14 cellular contexts compared by ENCODE assay signal in genomic region chr15:95596487-95596886, GRCh38.
"Had no signal": no experiment of that assay in that cellular context is flagged by ENCODE, and none has a peak within 500 bp of the region (broad histone marks: within the 10 kb centered on the region; RNA-seq: fewer than 3 reads in every experiment).

No MANE protein-coding gene starts in this region.

- H3K36me3 Mint-ChIP-seq: activated naive CD8-positive, alpha-beta T cell treated with anti-CD3 and anti-CD28 coated beads, Interleukin-2, amount 10 ng/mL, durations not matched to agents 7 days and 5 days; natural killer cell; T-cell had no signal

- H3K27me3 ChIP-seq: pancreas had no signal

- ATAC-seq: activated CD8-positive, alpha-beta T cell treated with anti-CD3 and anti-CD28 coated beads, Interleukin-2, amount 10 ng/mL, durations not matched to agents 7 days and 5 days; esophagus mucosa; natural killer cell; T-cell had no signal

- H3K27ac ChIP-seq: pancreas, VCaP had no signal

- DNase-seq: activated CD4-positive, alpha-beta T cell treated with anti-CD3 and anti-CD28 coated beads for 48 hours; activated CD8-positive, alpha-beta memory T cell treated with anti-CD3 and anti-CD28 coated beads, Interleukin-2, amount 50 U/mL, for 48 hours; activated CD8-positive, alpha-beta T cell treated with anti-CD3 and anti-CD28 coated beads, Interleukin-2, amount 10 ng/mL, durations not matched to agents 7 days and 5 days; activated naive CD8-positive, alpha-beta T cell treated with anti-CD3 and anti-CD28 coated beads, Interleukin-2, amount 10 ng/mL, durations not matched to agents 7 days and 5 days; anterior cingulate cortex; cerebellar nuclear complex; dermis blood vessel endothelial cell; mammary epithelial cell; natural killer cell; pancreas; small intestine; T-cell had no signal

- H3K9me3 Mint-ChIP-seq: activated naive CD8-positive, alpha-beta T cell treated with anti-CD3 and anti-CD28 coated beads, Interleukin-2, amount 10 ng/mL, durations not matched to agents 7 days and 5 days; natural killer cell; T-cell had no signal

- H3K4me1 ChIP-seq: pancreas had no signal

- H3K4me3 Mint-ChIP-seq: activated CD8-positive, alpha-beta T cell treated with anti-CD3 and anti-CD28 coated beads, Interleukin-2, amount 10 ng/mL, durations not matched to agents 7 days and 5 days; activated naive CD8-positive, alpha-beta T cell treated with anti-CD3 and anti-CD28 coated beads, Interleukin-2, amount 10 ng/mL, durations not matched to agents 7 days and 5 days; natural killer cell; T-cell had no signal

- H3K27ac Mint-ChIP-seq: activated CD8-positive, alpha-beta T cell treated with anti-CD3 and anti-CD28 coated beads, Interleukin-2, amount 10 ng/mL, durations not matched to agents 7 days and 5 days; activated naive CD8-positive, alpha-beta T cell treated with anti-CD3 and anti-CD28 coated beads, Interleukin-2, amount 10 ng/mL, durations not matched to agents 7 days and 5 days; natural killer cell; T-cell had no signal

- H3K9me3 ChIP-seq: pancreas had no signal

- H3K4me1 Mint-ChIP-seq: activated naive CD8-positive, alpha-beta T cell treated with anti-CD3 and anti-CD28 coated beads, Interleukin-2, amount 10 ng/mL, durations not matched to agents 7 days and 5 days; natural killer cell; T-cell had no signal
